Comparison of ENCODE assay signal across 32 cellular contexts in genomic region chr15:48309740-48310139, GRCh38.
"Had no signal": no experiment of that assay in that cellular context is flagged by ENCODE, and none has a peak within 500 bp of the region (broad histone marks: within the 10 kb centered on the region; RNA-seq: fewer than 3 reads in every experiment).

No MANE protein-coding gene starts in this region.

- ATAC-seq: activated CD4-positive, alpha-beta T cell treated with anti-CD3 and anti-CD28 coated beads for 36 hours; activated CD8-positive, alpha-beta memory T cell treated with anti-CD3 and anti-CD28 coated beads, Interleukin-2, amount 10 ng/mL, durations not matched to agents 7 days and 5 days; activated CD8-positive, alpha-beta T cell treated with anti-CD3 and anti-CD28 coated beads for 36 hours; gastroesophageal sphincter; heart right ventricle had no signal

- H3K36me3 ChIP-seq: brain microvascular endothelial cell, cardiac muscle cell, colonic mucosa, esophagus muscularis mucosa, gastroesophageal sphincter, heart right ventricle had no signal

- H3K4me3 Mint-ChIP-seq: activated CD4-positive, alpha-beta T cell treated with anti-CD3 and anti-CD28 coated beads for 36 hours; activated CD4-positive, alpha-beta T cell treated with anti-CD3 and anti-CD28 coated beads, Interleukin-2, amount 10 ng/mL, durations not matched to agents 7 days and 5 days; activated CD8-positive, alpha-beta memory T cell treated with anti-CD3 and anti-CD28 coated beads, Interleukin-2, amount 10 ng/mL, durations not matched to agents 7 days and 5 days; activated CD8-positive, alpha-beta T cell treated with anti-CD3 and anti-CD28 coated beads for 36 hours; activated naive CD4-positive, alpha-beta T cell treated with anti-CD3 and anti-CD28 coated beads for 36 hours; activated naive CD4-positive, alpha-beta T cell treated with anti-CD3 and anti-CD28 coated beads, Interleukin-2, amount 50 U/mL, for 24 hours; activated naive CD8-positive, alpha-beta T cell treated with anti-CD3 and anti-CD28 coated beads, Interleukin-2, amount 10 ng/mL, durations not matched to agents 7 days and 5 days; activated T-helper 1 cell treated with anti-CD3 and anti-CD28 coated beads, Interleukin-12 subunit alpha, Interleukin-12 subunit beta, Interleukin-2, Interleukin-4 antibody, amounts not matched to agents 30 ng/mL and 10 ng/mL and 1 ng/mL, durations not matched to agents 14 hours and 24 hours and 36 hours; endodermal cell had no signal

- H3K4me1 Mint-ChIP-seq: activated CD4-positive, alpha-beta T cell treated with anti-CD3 and anti-CD28 coated beads for 36 hours; activated CD4-positive, alpha-beta T cell treated with anti-CD3 and anti-CD28 coated beads, Interleukin-2, amount 10 ng/mL, durations not matched to agents 7 days and 5 days; activated CD8-positive, alpha-beta memory T cell treated with anti-CD3 and anti-CD28 coated beads, Interleukin-2, amount 10 ng/mL, durations not matched to agents 7 days and 5 days; activated naive CD4-positive, alpha-beta T cell treated with anti-CD3 and anti-CD28 coated beads, Interleukin-2, amount 50 U/mL, for 24 hours; activated naive CD8-positive, alpha-beta T cell treated with anti-CD3 and anti-CD28 coated beads, Interleukin-2, amount 10 ng/mL, durations not matched to agents 7 days and 5 days had no signal

- H3K27me3 Mint-ChIP-seq: activated CD4-positive, alpha-beta T cell treated with anti-CD3 and anti-CD28 coated beads for 36 hours; activated CD4-positive, alpha-beta T cell treated with anti-CD3 and anti-CD28 coated beads, Interleukin-2, amount 10 ng/mL, durations not matched to agents 7 days and 5 days; activated CD8-positive, alpha-beta T cell treated with anti-CD3 and anti-CD28 coated beads for 36 hours; activated naive CD4-positive, alpha-beta T cell treated with anti-CD3 and anti-CD28 coated beads, Interleukin-2, amount 50 U/mL, for 24 hours; activated naive CD8-positive, alpha-beta T cell treated with anti-CD3 and anti-CD28 coated beads, Interleukin-2, amount 10 ng/mL, durations not matched to agents 7 days and 5 days had no signal

- H3K4me1 ChIP-seq: colonic mucosa, esophagus muscularis mucosa, gastroesophageal sphincter, heart right ventricle had no signal

- H3K27ac ChIP-seq: brain microvascular endothelial cell, cardiac muscle cell, colonic mucosa, esophagus muscularis mucosa, gastroesophageal sphincter, heart right ventricle had no signal

- H3K36me3 Mint-ChIP-seq: activated CD8-positive, alpha-beta memory T cell treated with anti-CD3 and anti-CD28 coated beads, Interleukin-2, amount 10 ng/mL, durations not matched to agents 7 days and 5 days; activated naive CD4-positive, alpha-beta T cell treated with anti-CD3 and anti-CD28 coated beads, Interleukin-2, amount 50 U/mL, for 24 hours; activated naive CD8-positive, alpha-beta T cell treated with anti-CD3 and anti-CD28 coated beads, Interleukin-2, amount 10 ng/mL, durations not matched to agents 7 days and 5 days had no signal

- H3K9me3 Mint-ChIP-seq: activated CD4-positive, alpha-beta T cell treated with anti-CD3 and anti-CD28 coated beads, Interleukin-2, amount 10 ng/mL, durations not matched to agents 7 days and 5 days; activated CD8-positive, alpha-beta T cell treated with anti-CD3 and anti-CD28 coated beads for 36 hours; activated naive CD4-positive, alpha-beta T cell treated with anti-CD3 and anti-CD28 coated beads for 36 hours; activated naive CD4-positive, alpha-beta T cell treated with anti-CD3 and anti-CD28 coated beads, Interleukin-2, amount 50 U/mL, for 24 hours; activated naive CD8-positive, alpha-beta T cell treated with anti-CD3 and anti-CD28 coated beads, Interleukin-2, amount 10 ng/mL, durations not matched to agents 7 days and 5 days; activated T-helper 1 cell treated with anti-CD3 and anti-CD28 coated beads, Interleukin-12 subunit alpha, Interleukin-12 subunit beta, Interleukin-2, Interleukin-4 antibody, amounts not matched to agents 30 ng/mL and 10 ng/mL and 1 ng/mL, durations not matched to agents 14 hours and 24 hours and 36 hours; activated T-helper 2 cell treated with anti-CD3 and anti-CD28 coated beads, Interferon-gamma antibody, Interleukin-2, Interleukin-4, amounts not matched to agents 10 μg/mL and 5 μg/mL and 100 μg/mL, durations not matched to agents 14 hours and 24 hours and 36 hours; endodermal cell had no signal

- H3K4me3 ChIP-seq: cardiac muscle cell, colonic mucosa, esophagus muscularis mucosa, gastroesophageal sphincter, heart right ventricle had no signal

- H3K27me3 ChIP-seq: brain microvascular endothelial cell, cardiac muscle cell, colonic mucosa, esophagus muscularis mucosa, heart right ventricle had no signal

- H3K9me3 ChIP-seq: colonic mucosa, esophagus muscularis mucosa, gastroesophageal sphincter, heart right ventricle had no signal

- DNase-seq: activated CD4-positive, alpha-beta T cell treated with anti-CD3 and anti-CD28 coated beads for 36 hours; activated CD4-positive, alpha-beta T cell treated with anti-CD3 and anti-CD28 coated beads, Interleukin-2, amount 10 ng/mL, durations not matched to agents 7 days and 5 days; activated CD4-positive, alpha-beta T cell treated with anti-CD3 and anti-CD28 coated beads, Interleukin-2, amount 50 U/mL, for 48 hours; activated CD4-positive, CD25-positive, alpha-beta regulatory T cell; activated CD4-positive, CD25-positive, alpha-beta regulatory T cell treated with anti-CD3 and anti-CD28 coated beads, Interleukin-2, amount 50 U/mL, for 72 hours; activated CD8-positive, alpha-beta memory T cell treated with anti-CD3 and anti-CD28 coated beads, Interleukin-2, amount 10 ng/mL, durations not matched to agents 7 days and 5 days; activated CD8-positive, alpha-beta memory T cell treated with anti-CD3 and anti-CD28 coated beads, Interleukin-2, amount 50 U/mL, for 4 hours; activated CD8-positive, alpha-beta T cell treated with anti-CD3 and anti-CD28 coated beads for 36 hours; activated effector memory CD4-positive, alpha-beta T cell treated with anti-CD3 and anti-CD28 coated beads, Interleukin-2, amount 50 U/mL, for 16 hours; activated naive CD4-positive, alpha-beta T cell treated with anti-CD3 and anti-CD28 coated beads for 36 hours; activated naive CD8-positive, alpha-beta T cell treated with anti-CD3 and anti-CD28 coated beads, Interleukin-2, amount 10 ng/mL, durations not matched to agents 7 days and 5 days; activated T-cell treated with anti-CD3 and anti-CD28 coated beads, Interleukin-2, amount 50 U/mL, for 1 hour; activated T-cell treated with anti-CD3 and anti-CD28 coated beads, Interleukin-2, amount 50 U/mL, for 48 hours; amniotic stem cell; anterior cingulate cortex; brain microvascular endothelial cell; central memory CD4-positive, alpha-beta T cell; cerebellar nuclear complex; colonic mucosa; effector CD8-positive, alpha-beta T cell; endodermal cell; erythroblast; foreskin melanocyte; heart right ventricle; T-helper 1 cell; T-helper 2 cell had no signal

- H3K27ac Mint-ChIP-seq: activated CD4-positive, alpha-beta T cell treated with anti-CD3 and anti-CD28 coated beads for 36 hours; activated CD4-positive, alpha-beta T cell treated with anti-CD3 and anti-CD28 coated beads, Interleukin-2, amount 10 ng/mL, durations not matched to agents 7 days and 5 days; activated CD8-positive, alpha-beta memory T cell treated with anti-CD3 and anti-CD28 coated beads, Interleukin-2, amount 10 ng/mL, durations not matched to agents 7 days and 5 days; activated CD8-positive, alpha-beta T cell treated with anti-CD3 and anti-CD28 coated beads for 36 hours; activated naive CD4-positive, alpha-beta T cell treated with anti-CD3 and anti-CD28 coated beads for 36 hours; activated naive CD4-positive, alpha-beta T cell treated with anti-CD3 and anti-CD28 coated beads, Interleukin-2, amount 50 U/mL, for 24 hours; activated naive CD8-positive, alpha-beta T cell treated with anti-CD3 and anti-CD28 coated beads, Interleukin-2, amount 10 ng/mL, durations not matched to agents 7 days and 5 days; activated T-helper 1 cell treated with anti-CD3 and anti-CD28 coated beads, Interleukin-12 subunit alpha, Interleukin-12 subunit beta, Interleukin-2, Interleukin-4 antibody, amounts not matched to agents 30 ng/mL and 10 ng/mL and 1 ng/mL, durations not matched to agents 14 hours and 24 hours and 36 hours; activated T-helper 2 cell treated with anti-CD3 and anti-CD28 coated beads, Interferon-gamma antibody, Interleukin-2, Interleukin-4, amounts not matched to agents 10 μg/mL and 5 μg/mL and 100 μg/mL, durations not matched to agents 14 hours and 24 hours and 36 hours; endodermal cell had no signal
